In the genomic region with DNA sequence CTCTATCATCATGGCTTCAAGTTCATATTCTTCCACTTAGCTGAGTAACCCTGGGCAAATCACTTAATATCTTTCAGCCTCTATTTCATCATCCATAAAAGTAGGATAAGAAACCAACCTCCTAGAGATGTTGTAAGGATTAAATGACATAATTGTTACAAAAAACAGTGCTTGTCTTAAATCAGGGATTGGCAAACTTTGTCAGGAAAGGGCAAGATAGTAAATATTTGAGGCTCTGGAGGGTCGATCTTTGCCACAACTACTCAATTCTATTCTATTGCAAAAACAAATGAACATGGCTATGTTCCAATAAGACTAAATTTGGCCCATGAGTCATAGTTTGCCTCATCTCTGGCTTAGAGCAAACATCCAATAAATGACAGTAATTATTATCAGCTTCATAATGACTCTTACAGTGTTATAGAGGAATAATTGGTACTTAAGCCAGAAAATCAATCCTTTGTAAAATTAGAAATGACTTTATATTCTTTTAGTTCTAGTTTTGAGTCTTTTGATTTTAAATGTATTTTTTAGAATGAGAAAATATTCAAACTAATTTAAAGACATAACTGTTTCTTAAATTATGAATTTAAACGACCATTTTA, we compare ENCODE assay signal across 13 cellular contexts.
DNase-seq lines count a peak whose midpoint lies in the region; ATAC-seq and TF ChIP-seq lines count a peak whose summit lies in the region.
"Had no signal": no experiment of that assay in that cellular context is flagged by ENCODE, and none has a peak within 500 bp of the region (broad histone marks: within the 10 kb centered on the region; RNA-seq: fewer than 3 reads in every experiment).

No MANE protein-coding gene starts in this region.

- CTCF ChIA-PET in AG04449 (lab: Yijun Ruan, JAX) (interaction anchor here (1.4 kb wide), 1 partner anchor 216 kb away, joined by 4 read pairs; no protein-coding TSS in a partner anchor), GM10248 (lab: Yijun Ruan, JAX) (interaction anchor here (1.3 kb wide), 1 partner anchor 22 kb away, joined by 3 read pairs; no protein-coding TSS in a partner anchor)

- POLR2A ChIA-PET in AG04449 (lab: Yijun Ruan, JAX) (no interaction called here), GM10248 (lab: Yijun Ruan, JAX) (no interaction called here)

- no peak overlapping the region for H3K4me2 ChIP-seq in fibroblast of lung (ENCODE audit: extremely low read depth, insufficient read depth, low read length)

- H3K4me3 ChIP-seq in AG04449 (ENCODE audit: low read depth, low read length) (no peak overlapping the region), fibroblast of lung (replicated peaks in 1 of 4; ENCODE audit: control extremely low read depth in 1 of 4, insufficient read depth in 1 of 4, low read depth in 3 of 4, low read length in 4 of 4) (no peak overlapping the region)
- H3K4me3 ChIP-seq: Peyer's patch had no signal

- no peaks in the 10 kb centered on the region for H3K27me3 ChIP-seq in fibroblast of lung (ENCODE audit: control insufficient read depth, insufficient read depth, low read length)
- H3K27me3 ChIP-seq: Peyer's patch had no signal

- no peaks in the 10 kb centered on the region for H3K36me3 ChIP-seq in fibroblast of lung (ENCODE audit: control insufficient read depth, insufficient read depth, low read length)

- no peak overlapping the region for H3K4me3 Mint-ChIP-seq in HFFc6
- H3K4me3 Mint-ChIP-seq in activated T-cell treated with anti-CD3 and anti-CD28 coated beads, Interleukin-2, amount 50 U/mL, for 4 hours = no peak overlapping the region
- H3K4me3 Mint-ChIP-seq: H9 had no signal

- H3K79me2 ChIP-seq in fibroblast of lung (ENCODE audit: control insufficient read depth, insufficient read depth, low read length) = no peaks in the 10 kb centered on the region
- H3K79me2 ChIP-seq: parathyroid adenoma had no signal

- no peaks in the 10 kb centered on the region for H3K9me3 Mint-ChIP-seq in HFFc6
- H3K9me3 Mint-ChIP-seq in activated T-cell treated with anti-CD3 and anti-CD28 coated beads, Interleukin-2, amount 50 U/mL, for 4 hours = no peaks in the 10 kb centered on the region
- H3K9me3 Mint-ChIP-seq: H9 had no signal

- H3K4me1 ChIP-seq in fibroblast of lung (ENCODE audit: control insufficient read depth, extremely low read depth, insufficient read depth, low read length) = no peaks in the 10 kb centered on the region
- H3K4me1 ChIP-seq: parathyroid adenoma, Peyer's patch had no signal

- H3K9me3 ChIP-seq in fibroblast of lung (ENCODE audit: control insufficient read depth, insufficient read depth, low read depth, low read length) = no peaks in the 10 kb centered on the region
- H3K9me3 ChIP-seq: Peyer's patch had no signal

- H4K20me1 ChIP-seq in fibroblast of lung (ENCODE audit: control insufficient read depth, extremely low read depth, insufficient read depth, low read length) = no peaks in the 10 kb centered on the region

- DNase-seq in AG04449 (ENCODE audit: low read depth, low spot score) (peak; percentile 47), HFFc6 (peak; percentile 62), OCI-M1 (lab: John Stamatoyannopoulos, UW) (peak; percentile 19), fibroblast of lung (ENCODE audit: low read depth in 2 of 2) (peak; percentile 84 to 87), GM10248 (ENCODE audit: extremely low spot score) (no peak)
- no peak for DNase-seq in activated T-cell treated with anti-CD3 and anti-CD28 coated beads, Interleukin-2, amount 50 U/mL, for 4 hours
- DNase-seq in activated CD4-positive, alpha-beta T cell treated with anti-CD3 and anti-CD28 coated beads for 4 hours = no peak
- DNase-seq: caudate nucleus; H9; Peyer's patch; stimulated activated CD4-positive, alpha-beta T cell treated with anti-CD3 and anti-CD28 coated beads, Interleukin-4, amount 100 ng/mL, for 24 hours had no signal

- H3K27ac Mint-ChIP-seq in HFFc6 = no peak overlapping the region; the same call in 1 of the 2 replicates

- no peak for TF ChIP-seq CTCF in AG04449 (IDR thresholded peaks at IDR 0.05; ENCODE audit: insufficient read depth, low read length, missing control alignments)
- TF ChIP-seq CTCF in HFFc6 (IDR thresholded peaks at IDR 0.05) = no peak
- no peak for TF ChIP-seq CTCF in fibroblast of lung (conservative IDR thresholded peaks at IDR 0.05 in 1 of 2, IDR thresholded peaks at IDR 0.05 in 1 of 2; ENCODE audit: low read depth in 1 of 2, low read length in 2 of 2)
- TF ChIP-seq CTCF in GM10248 (IDR thresholded peaks at IDR 0.05; ENCODE audit: control extremely low read depth, extremely low read depth, low read depth, missing control alignments) = no peak

- peaks cover 10% of the 10 kb centered on the region for H3K36me3 Mint-ChIP-seq in HFFc6 (ENCODE audit: low read depth)
- no peaks in the 10 kb centered on the region for H3K36me3 Mint-ChIP-seq in activated T-cell treated with anti-CD3 and anti-CD28 coated beads, Interleukin-2, amount 50 U/mL, for 4 hours (ENCODE audit: insufficient read depth)

- H3K27me3 Mint-ChIP-seq in HFFc6 (ENCODE audit: insufficient read depth) = peaks cover 4% of the 10 kb centered on the region; the same call in 1 of the 2 replicates
- H3K27me3 Mint-ChIP-seq in activated T-cell treated with anti-CD3 and anti-CD28 coated beads, Interleukin-2, amount 50 U/mL, for 4 hours (ENCODE audit: low read depth) = no peaks in the 10 kb centered on the region

- H3K27ac ChIP-seq in fibroblast of lung (ENCODE audit: insufficient read depth, low read length) = no peak overlapping the region
- H3K27ac ChIP-seq: parathyroid adenoma, Peyer's patch had no signal

- ATAC-seq in activated T-cell treated with anti-CD3 and anti-CD28 coated beads, Interleukin-2, amount 50 U/mL, for 4 hours = no peak
- no peak for ATAC-seq in HG03354 (IDR thresholded peaks at IDR 0.05; ENCODE audit: poor library complexity, severe bottlenecking, unreplicated experiment)

- no peak overlapping the region for H3K9ac ChIP-seq in fibroblast of lung (ENCODE audit: insufficient read depth, low read length)
- H3K9ac ChIP-seq: parathyroid adenoma had no signal

- peaks cover 28% of the 10 kb centered on the region for H3K4me1 Mint-ChIP-seq in HFFc6 (ENCODE audit: low read depth)
- H3K4me1 Mint-ChIP-seq in activated T-cell treated with anti-CD3 and anti-CD28 coated beads, Interleukin-2, amount 50 U/mL, for 4 hours (ENCODE audit: low read depth) = no peaks in the 10 kb centered on the region

- H2AFZ ChIP-seq in fibroblast of lung (ENCODE audit: low read length) = no peak overlapping the region
- H2AFZ ChIP-seq: parathyroid adenoma had no signal

Comparison
In these comparisons a context has a peak if more than half of its experiments do, and no peak if none do; other contexts are left out.
1. DNase-seq: peak in AG04449 (single experiment), HFFc6 (single experiment), OCI-M1 (single experiment) and fibroblast of lung (2 of 2); none in GM10248 (single experiment), activated T-cell treated with anti-CD3 and anti-CD28 coated beads, Interleukin-2, amount 50 U/mL, for 4 hours (single experiment) and activated CD4-positive, alpha-beta T cell treated with anti-CD3 and anti-CD28 coated beads for 4 hours (0 of 2).